Comparison of ENCODE assay signal across 1 cellular context in genomic region chr18:158128-159036, GRCh38.
A peak's percentile ranks its signal among the peaks of the same experiment; 100 is the strongest.
TF ChIP-seq lines count a peak whose summit lies in the region.

USP14 (plus strand) TSS chr18:158557; CDS start chr18:158699, 142 bp downstream.

TF ChIP-seq in K562, 482 proteins besides CTCF, POLR2A, EP300 and RAD21 (continued from another document and continues in another):
- TF ChIP-seq RREB1 (CRISPR knock-in tag; IDR thresholded peaks at IDR 0.05) (0 out of 2 replicates have a peak, but pooled peaks have one; percentile 35), SMAD4 (CRISPR knock-in tag; conservative IDR thresholded peaks at IDR 0.05) (peak; percentile 83), GMEB1 (CRISPR knock-in tag; IDR thresholded peaks at IDR 0.05) (peak; percentile 49), ESRRB (CRISPR knock-in tag; IDR thresholded peaks at IDR 0.05; ENCODE audit: borderline replicate concordance) (no peak), C11orf30 (IDR thresholded peaks at IDR 0.05; ENCODE audit: low read depth) (peak; percentile 98), PRMT5 (CRISPR knock-in tag; IDR thresholded peaks at IDR 0.05) (0 out of 2 replicates have a peak, but pooled peaks have one; percentile 52), MAFG (tag; conservative IDR thresholded peaks at IDR 0.05) (peak; percentile 58), PBX2 (CRISPR knock-in tag; IDR thresholded peaks at IDR 0.05; ENCODE audit: low read depth) (peak; percentile 51), PBX2 (tag; conservative IDR thresholded peaks at IDR 0.05; ENCODE audit: low read depth) (peak; percentile 43; the same call in 1 of the 2 replicates), ZFP36 (IDR thresholded peaks at IDR 0.05; ENCODE audit: low read depth, low read length, partially characterized antibody) (no peak), MNT (conservative IDR thresholded peaks at IDR 0.05) (peak; percentile 88 to 93), NR2C2 (CRISPR knock-in tag; IDR thresholded peaks at IDR 0.05) (peak; percentile 85), NR2C2 (tag; IDR thresholded peaks at IDR 0.05) (peak; percentile 75), CHD2 (IDR thresholded peaks at IDR 0.05; ENCODE audit: low read depth, low read length) (0 out of 2 replicates have a peak, but pooled peaks have one; percentile 22), BCL6 (CRISPR knock-in tag; IDR thresholded peaks at IDR 0.05) (no peak), TEAD2 (tag; IDR thresholded peaks at IDR 0.05) (no peak), ZNF263 (CRISPR knock-in tag; IDR thresholded peaks at IDR 0.05; ENCODE audit: borderline replicate concordance) (peak; percentile 83), AFF4 (CRISPR knock-in tag; IDR thresholded peaks at IDR 0.05) (peak; percentile 91; the same call in 1 of the 2 replicates), CC2D1A (IDR thresholded peaks at IDR 0.05) (no peak), ZNF121 (CRISPR knock-in tag; conservative IDR thresholded peaks at IDR 0.05) (peak; percentile 43; the same call in 1 of the 2 replicates), E2F4 (CRISPR knock-in tag; IDR thresholded peaks at IDR 0.05; ENCODE audit: low read depth) (peak; percentile 88), HNRNPK (IDR thresholded peaks at IDR 0.05; ENCODE audit: low read depth, low read length, poor library complexity, severe bottlenecking) (peak; percentile 43), TBL1XR1 (IDR thresholded peaks at IDR 0.05; ENCODE audit: low read length in 2 of 2) (peak in 1 of 2 experiments; percentile 96; a peak in 2 of 4 replicates), NR4A1 (CRISPR knock-in tag; IDR thresholded peaks at IDR 0.05) (peak; percentile 65; the same call in 1 of the 2 replicates), NR4A1 (tag; IDR thresholded peaks at IDR 0.05) (no peak), SRSF1 (IDR thresholded peaks at IDR 0.05; ENCODE audit: low read depth, low read length) (no peak), ZNF212 (CRISPR knock-in tag; IDR thresholded peaks at IDR 0.05) (no peak), ZNF511 (CRISPR knock-in tag; IDR thresholded peaks at IDR 0.05) (peak; percentile 99), NCOR1 (IDR thresholded peaks at IDR 0.05) (peak; percentile 23; the same call in 1 of the 2 replicates), E2F5 (CRISPR knock-in tag; IDR thresholded peaks at IDR 0.05) (peak; percentile 83; the same call in 1 of the 2 replicates), ZFX (CRISPR knock-in tag; IDR thresholded peaks at IDR 0.05) (peak; percentile 99), STAT5B (CRISPR knock-in tag; IDR thresholded peaks at IDR 0.05) (no peak), SRSF9 (IDR thresholded peaks at IDR 0.05; ENCODE audit: borderline replicate concordance, low read depth, low read length) (no peak), ZNF76 (CRISPR knock-in tag; IDR thresholded peaks at IDR 0.05; ENCODE audit: borderline replicate concordance) (0 out of 2 replicates have a peak, but pooled peaks have one; percentile 46), ERF (CRISPR knock-in tag; IDR thresholded peaks at IDR 0.05) (peak; percentile 76; the same call in 1 of the 2 replicates), E2F3 (CRISPR knock-in tag; IDR thresholded peaks at IDR 0.05) (peak; percentile 91), GTF3C2 (IDR thresholded peaks at IDR 0.05; ENCODE audit: borderline replicate concordance, extremely low read depth, insufficient read length) (no peak), SAP30 (IDR thresholded peaks at IDR 0.05; ENCODE audit: borderline replicate concordance, insufficient read depth, low read depth, low read length, poor library complexity, severe bottlenecking) (peak; percentile 96), SIN3B (IDR thresholded peaks at IDR 0.05; ENCODE audit: low read depth) (peak; percentile 98)
